17 cellular contexts compared by ENCODE assay signal in genomic region chr11:57133616-57134015, GRCh38.
"Had no signal": no experiment of that assay in that cellular context is flagged by ENCODE, and none has a peak within 500 bp of the region (broad histone marks: within the 10 kb centered on the region; RNA-seq: fewer than 3 reads in every experiment).

No MANE protein-coding gene starts in this region.

- DNase-seq: effector CD4-positive, alpha-beta T cell; endodermal cell; erythroblast; foreskin melanocyte; head of caudate nucleus; hippocampal formation; left colon; left ventricle myocardium superior; mesenchymal stem cell; midbrain; nucleus accumbens; ovary; sigmoid colon; stimulated activated naive CD4-positive, alpha-beta T cell; stomach; substantia nigra; transverse colon had no signal
